In genomic region chr2:105037572-105038382, GRCh38 we compare ENCODE assay signal across 8 cellular contexts. TPM values are rescaled to one million over a fixed set of nuclear protein-coding genes. Genes with fewer than 3 reads are reported as not detected.
DNase-seq lines count a peak whose midpoint lies in the region; ATAC-seq and TF ChIP-seq lines count a peak whose summit lies in the region.

TSS of gene MRPS9 (plus strand) at chr2:105038069. CDS start at chr2:105038093, 24 bp downstream.

- peaks cover 36% of the 10 kb centered on the region for H3K4me1 Mint-ChIP-seq in activated T-cell treated with anti-CD3 and anti-CD28 coated beads, Interleukin-2, amount 50 U/mL, for 4 hours (ENCODE audit: low read depth)

- H3K9me3 ChIP-seq in Panc1 (ENCODE audit: control insufficient read depth, insufficient read depth, low read depth, low read length) = no peaks in the 10 kb centered on the region
- H3K9me3 ChIP-seq in esophagus (ENCODE audit: control insufficient read depth in 2 of 2, insufficient read depth in 1 of 2, low read depth in 1 of 2, low read length in 1 of 2) = no peaks in the 10 kb centered on the region
- H3K9me3 ChIP-seq in muscle layer of colon (ENCODE audit: low read length) = no peaks in the 10 kb centered on the region

- peak within 1 kb of the TSS; percentile 95 for H3K9ac ChIP-seq in muscle layer of colon (ENCODE audit: low read length)

- 0% methylated on average over 55 of the region's 55 CpGs for WGBS in esophagus, 2 donors

- DNase-seq in DMS53 (lab: John Stamatoyannopoulos, UW) (peak; percentile 99), KG1 (lab: John Stamatoyannopoulos, UW) (peak; percentile 94), Panc1 (ENCODE audit: low read depth, low spot score) (peak; percentile 89)
- DNase-seq in activated T-cell treated with anti-CD3 and anti-CD28 coated beads, Interleukin-2, amount 50 U/mL, for 4 hours = peak; percentile 98
- peak; percentile 97 for DNase-seq in stimulated activated CD8-positive, alpha-beta memory T cell treated with anti-CD3 and anti-CD28 coated beads, Interleukin-7, amount 100 ng/mL, for 24 hours (ENCODE audit: low read depth)

- CTCF ChIA-PET in Panc1 (lab: Charles Lee) = no interaction called here

- peaks cover 3% of the 10 kb centered on the region for H3K36me3 Mint-ChIP-seq in activated T-cell treated with anti-CD3 and anti-CD28 coated beads, Interleukin-2, amount 50 U/mL, for 4 hours (ENCODE audit: insufficient read depth)

- POLR2A ChIA-PET in Panc1 (lab: Charles Lee) = interaction anchor here (0.5 to 1.1 kb wide), 3 partner anchors 11 to 1441 kb away, joined by 3 to 9 read pairs (median 5); no protein-coding TSS in a partner anchor

- ATAC-seq in GM21723 (IDR thresholded peaks at IDR 0.05; ENCODE audit: unreplicated experiment) = peak; percentile 100
- peak; percentile 99 for ATAC-seq in Panc1
- ATAC-seq in activated T-cell treated with anti-CD3 and anti-CD28 coated beads, Interleukin-2, amount 50 U/mL, for 4 hours = peak; percentile 98

- no TSS peak for BruUV-seq in Panc1 (replicated peaks; lab: Mats Ljungman, UMichigan)

- H3K27me3 Mint-ChIP-seq in activated T-cell treated with anti-CD3 and anti-CD28 coated beads, Interleukin-2, amount 50 U/mL, for 4 hours (ENCODE audit: low read depth) = no peaks in the 10 kb centered on the region

- no peaks in the 10 kb centered on the region for H3K9me3 Mint-ChIP-seq in activated T-cell treated with anti-CD3 and anti-CD28 coated beads, Interleukin-2, amount 50 U/mL, for 4 hours

- no peak for TF ChIP-seq CTCF in Panc1 (IDR thresholded peaks at IDR 0.05)

- peaks cover 4% of the 10 kb centered on the region for H3K36me3 ChIP-seq in Panc1 (ENCODE audit: control insufficient read depth, insufficient read depth, low read length)
- H3K36me3 ChIP-seq in esophagus (ENCODE audit: control insufficient read depth in 2 of 2, insufficient read depth in 2 of 2, low read length in 1 of 2) = no peaks in the 10 kb centered on the region
- no peaks in the 10 kb centered on the region for H3K36me3 ChIP-seq in muscle layer of colon (ENCODE audit: insufficient read depth, low read length)

- in situ Hi-C loops in Panc1 (cut with HindIII; ENCODE audit: low pct_unique_long_range_greater_than_20kb, low sequenced_read_pairs) = no loop called here

- H3K4me3 Mint-ChIP-seq in activated T-cell treated with anti-CD3 and anti-CD28 coated beads, Interleukin-2, amount 50 U/mL, for 4 hours = peak within 1 kb of the TSS; percentile 95

- H3K27ac ChIP-seq in Panc1 (ENCODE audit: low read length) = peak within 1 kb of the TSS; percentile 89
- peak within 1 kb of the TSS; percentile 85 to 89 for H3K27ac ChIP-seq in esophagus (ENCODE audit: low read depth in 2 of 2, low read length in 1 of 2)
- H3K27ac ChIP-seq in muscle layer of colon (ENCODE audit: low read depth, low read length) = peak within 1 kb of the TSS; percentile 94

- intact Hi-C loops in Panc1 (cut with micrococcal nuclease; ENCODE audit: unreplicated experiment) = no loop called here

- H3K27me3 ChIP-seq in Panc1 (ENCODE audit: control insufficient read depth, insufficient read depth, low read length) = no peaks in the 10 kb centered on the region
- no peaks in the 10 kb centered on the region for H3K27me3 ChIP-seq in esophagus (ENCODE audit: control insufficient read depth in 1 of 2, insufficient read depth in 2 of 2, low read length in 2 of 2)
- no peaks in the 10 kb centered on the region for H3K27me3 ChIP-seq in muscle layer of colon (ENCODE audit: control insufficient read depth in 1 of 2, insufficient read depth in 2 of 2, low read length in 2 of 2)

- H3K4me1 ChIP-seq in Panc1 (ENCODE audit: control insufficient read depth, insufficient read depth, low read length) (peaks cover 5% of the 10 kb centered on the region; the same call in 1 of the 2 replicates), esophagus (ENCODE audit: control insufficient read depth in 2 of 2, insufficient read depth in 2 of 2, low read length in 1 of 2) (no peaks in the 10 kb centered on the region), muscle layer of colon (ENCODE audit: insufficient read depth, low read length) (peaks cover 8% of the 10 kb centered on the region)

- H3K4me3 ChIP-seq in Panc1 (ENCODE audit: low read depth in 2 of 2, low read length in 2 of 2) (peak within 1 kb of the TSS; percentile 93 to 96), esophagus (ENCODE audit: low read depth in 1 of 2, low read length in 2 of 2) (peak within 1 kb of the TSS; percentile 82 to 94), muscle layer of colon (ENCODE audit: low read depth in 1 of 2, low read length in 2 of 2) (peak within 1 kb of the TSS; percentile 99 to 100)

RNA-seq across cellular contexts. Expression of gene MRPS9, which starts in this region (rescaled TPM):
- 27.4 TPM for total RNA-seq in Panc1 (2021; ENCODE audit: unreplicated experiment)
- 24.4 TPM for polyA plus RNA-seq in Panc1 (2012; ENCODE audit: insufficient read length)
- total RNA-seq in activated T-cell treated with anti-CD3 and anti-CD28 coated beads, Interleukin-2, amount 50 U/mL, for 4 hours = 10 to 100 TPM; 45.0 to 49.2 (median 46.2) TPM
- 10 to 100 TPM; 17.8 to 25.0 TPM for polyA plus RNA-seq in esophagus

Comparison
In these comparisons a context has a peak if more than half of its experiments do, and no peak if none do; other contexts are left out.
1. Peak in every context shown above with its lines: DNase-seq, ATAC-seq, H3K4me3 ChIP-seq and H3K27ac ChIP-seq.